Comparison of ENCODE assay signal across 25 cellular contexts in genomic region chr19:33562636-33563035, GRCh38. TPM values are rescaled to one million over a fixed set of nuclear protein-coding genes. Genes with fewer than 3 reads are reported as not detected.
"Had no signal": no experiment of that assay in that cellular context is flagged by ENCODE, and none has a peak within 500 bp of the region (broad histone marks: within the 10 kb centered on the region; RNA-seq: fewer than 3 reads in every experiment).

No MANE protein-coding gene starts in this region.

- H3K27ac ChIP-seq: ascending aorta, body of pancreas had no signal

- H3K27me3 ChIP-seq: ascending aorta, body of pancreas had no signal

- H3K9me3 Mint-ChIP-seq: activated naive CD4-positive, alpha-beta T cell treated with anti-CD3 and anti-CD28 coated beads, Interleukin-2, amount 50 U/mL, for 72 hours; activated naive CD8-positive, alpha-beta T cell treated with anti-CD3 and anti-CD28 coated beads, Interleukin-2, amount 50 U/mL, for 24 hours had no signal

- H3K36me3 Mint-ChIP-seq: activated naive CD4-positive, alpha-beta T cell treated with anti-CD3 and anti-CD28 coated beads, Interleukin-2, amount 50 U/mL, for 72 hours; WTC11 had no signal

- ATAC-seq: activated CD8-positive, alpha-beta T cell treated with anti-CD3 and anti-CD28 coated beads, Interleukin-2, amount 10 ng/mL, durations not matched to agents 7 days and 5 days; activated naive CD4-positive, alpha-beta T cell treated with anti-CD3 and anti-CD28 coated beads, Interleukin-2, amount 50 U/mL, for 72 hours; activated naive CD8-positive, alpha-beta T cell treated with anti-CD3 and anti-CD28 coated beads, Interleukin-2, amount 50 U/mL, for 24 hours; body of pancreas; PC-3; T-helper 17 cell; WTC11 had no signal

- DNase-seq: activated CD4-positive, alpha-beta T cell treated with anti-CD3 and anti-CD28 coated beads for 48 hours; activated CD4-positive, alpha-beta T cell treated with anti-CD3 and anti-CD28 coated beads, Interleukin-2, amount 50 U/mL, for 4 hours; activated CD4-positive, CD25-positive, alpha-beta regulatory T cell treated with anti-CD3 and anti-CD28 coated beads, Interleukin-2, amount 50 U/mL, for 72 hours; activated CD8-positive, alpha-beta memory T cell treated with anti-CD3 and anti-CD28 coated beads, Interleukin-2, amount 50 U/mL, for 48 hours; activated CD8-positive, alpha-beta T cell treated with anti-CD3 and anti-CD28 coated beads, Interleukin-2, amount 10 ng/mL, durations not matched to agents 7 days and 5 days; activated naive CD4-positive, alpha-beta T cell treated with Interleukin-2 at 50 U/mL for 16 hours; activated naive CD8-positive, alpha-beta T cell treated with anti-CD3 and anti-CD28 coated beads, Interleukin-2, amount 50 U/mL, for 24 hours; activated T-cell treated with anti-CD3 and anti-CD28 coated beads, Interleukin-2, amount 50 U/mL, for 1 hour; amniotic stem cell; body of pancreas; central memory CD4-positive, alpha-beta T cell; Kasumi-1; NCI-H1105 treated with DMSO at 0.1 percent for 48 hours; NCI-H1436 treated with DMSO at 0.1 percent for 48 hours; NCI-H187 treated with DMSO at 0.1 percent for 48 hours; NCI-H2081 treated with DMSO at 0.1 percent for 48 hours; NCI-H446; NCI-H524; PC-3; SIG-M5; T-helper 17 cell; T-helper 9 cell had no signal

- H3K4me3 ChIP-seq: ascending aorta, body of pancreas had no signal

- H3K9me3 ChIP-seq: ascending aorta, body of pancreas had no signal

- H3K4me1 ChIP-seq: ascending aorta, body of pancreas had no signal

- H3K27ac Mint-ChIP-seq: activated CD8-positive, alpha-beta T cell treated with anti-CD3 and anti-CD28 coated beads, Interleukin-2, amount 10 ng/mL, durations not matched to agents 7 days and 5 days; activated naive CD4-positive, alpha-beta T cell treated with anti-CD3 and anti-CD28 coated beads, Interleukin-2, amount 50 U/mL, for 72 hours; activated naive CD8-positive, alpha-beta T cell treated with anti-CD3 and anti-CD28 coated beads, Interleukin-2, amount 50 U/mL, for 24 hours; T-helper 17 cell; WTC11 had no signal

- H3K4me1 Mint-ChIP-seq: activated naive CD8-positive, alpha-beta T cell treated with anti-CD3 and anti-CD28 coated beads, Interleukin-2, amount 50 U/mL, for 24 hours had no signal

- H3K36me3 ChIP-seq: ascending aorta had no signal

- H3K4me3 Mint-ChIP-seq: activated CD8-positive, alpha-beta T cell treated with anti-CD3 and anti-CD28 coated beads, Interleukin-2, amount 10 ng/mL, durations not matched to agents 7 days and 5 days; activated naive CD8-positive, alpha-beta T cell treated with anti-CD3 and anti-CD28 coated beads, Interleukin-2, amount 50 U/mL, for 24 hours; T-helper 17 cell; WTC11 had no signal

RNA-seq across cellular contexts. Expression of gene CHST8, which starts 59.1 kb away (rescaled TPM):
- total RNA-seq: activated CD8-positive, alpha-beta T cell treated with anti-CD3 and anti-CD28 coated beads, Interleukin-2, amount 10 ng/mL, durations not matched to agents 7 days and 5 days; activated naive CD4-positive, alpha-beta T cell treated with anti-CD3 and anti-CD28 coated beads, Interleukin-2, amount 50 U/mL, for 72 hours; ascending aorta had no signal
